In the genomic region with DNA sequence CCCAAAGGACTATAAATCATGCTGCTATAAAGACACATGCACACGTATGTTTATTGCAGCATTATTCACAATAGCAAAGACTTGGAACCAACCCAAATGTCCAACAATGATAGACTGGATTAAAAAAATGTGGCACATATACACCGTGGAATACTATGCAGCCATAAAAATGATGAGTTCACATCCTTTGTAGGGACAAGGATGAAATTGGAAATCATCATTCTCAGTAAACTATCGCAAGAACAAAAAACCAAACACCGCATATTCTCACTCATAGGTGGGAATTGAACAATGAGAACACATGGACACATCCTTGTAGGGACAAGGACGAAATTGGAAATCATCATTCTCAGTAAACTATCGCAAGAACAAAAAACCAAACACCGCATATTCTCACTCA, we compare ENCODE assay signal across 3 cellular contexts. TPM values are rescaled to one million over a fixed set of nuclear protein-coding genes. Genes with fewer than 3 reads are reported as not detected.
"Had no signal": no experiment of that assay in that cellular context is flagged by ENCODE, and none has a peak within 500 bp of the region (broad histone marks: within the 10 kb centered on the region; RNA-seq: fewer than 3 reads in every experiment).

No MANE protein-coding gene starts in this region.

RNA-seq across cellular contexts. Expression of gene NEK2, which starts 49.6 kb away (rescaled TPM):
- total RNA-seq: posterior vena cava, psoas muscle had no signal
- polyA plus RNA-seq: right cardiac atrium had no signal
